Comparison of ENCODE assay signal across 8 cellular contexts in the genomic region with DNA sequence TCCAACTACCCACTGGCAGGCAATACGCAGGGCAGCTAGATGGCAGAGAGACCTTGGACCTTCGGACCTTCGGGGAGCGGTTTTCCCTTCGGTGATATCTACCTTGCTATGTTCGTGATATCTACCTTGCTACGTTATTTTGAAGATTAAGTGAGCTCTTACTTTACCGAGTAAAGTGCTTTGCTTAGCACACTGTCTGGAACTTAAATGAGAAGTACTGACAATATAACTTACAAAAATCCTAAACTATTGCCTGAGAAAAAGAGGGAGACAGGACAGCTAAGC. TPM values are rescaled to one million over a fixed set of nuclear protein-coding genes. Genes with fewer than 3 reads are reported as not detected.
A peak's percentile ranks its signal among the peaks of the same experiment; 100 is the strongest.
DNase-seq lines count a peak whose midpoint lies in the region; ATAC-seq, FAIRE-seq and TF ChIP-seq lines count a peak whose summit lies in the region.

No MANE protein-coding gene starts in this region.

- H3K9me3 ChIP-seq in CD4-positive, CD25-positive, alpha-beta regulatory T cell (ENCODE audit: control insufficient read depth in 2 of 2, low read length in 2 of 2): no peaks in the 10 kb centered on the region
- no peaks in the 10 kb centered on the region for H3K9me3 ChIP-seq in HepG2 (ENCODE audit: low read length)
- H3K9me3 ChIP-seq in upper lobe of left lung: no peaks in the 10 kb centered on the region

- H3K27me3 ChIP-seq in CD4-positive, CD25-positive, alpha-beta regulatory T cell (ENCODE audit: control insufficient read depth, insufficient read depth, low read length): no peaks in the 10 kb centered on the region
- no peaks in the 10 kb centered on the region; a peak in 1 of 5 replicates for H3K27me3 ChIP-seq in HepG2 (ENCODE audit: control insufficient read depth in 1 of 2, insufficient read depth in 2 of 2, low read length in 2 of 2)
- no peaks in the 10 kb centered on the region for H3K27me3 ChIP-seq in upper lobe of left lung

- POLR2A ChIA-PET in activated naive CD8-positive, alpha-beta T cell treated with anti-CD3 and anti-CD28 coated beads, Interleukin-2, amount 10 ng/mL, durations not matched to agents 7 days and 5 days (lab: Charles Lee): interaction anchor here (0.6 to 2.9 kb wide), 8 partner anchors 12 to 912 kb away, joined by 3 to 27 read pairs (median 4); a partner anchor contains a TSS
- POLR2A ChIA-PET in HepG2 (lab: Yijun Ruan, JAX): interaction anchor here (0.7 to 6.2 kb wide), 29 partner anchors 10 to 178 kb away, joined by 3 to 70 read pairs (median 9); a partner anchor contains a TSS

- peak overlapping the region; percentile 94 to 100 (median 94) for H3K4me3 Mint-ChIP-seq in CD4-positive, CD25-positive, alpha-beta regulatory T cell
- H3K4me3 Mint-ChIP-seq in activated naive CD8-positive, alpha-beta T cell treated with anti-CD3 and anti-CD28 coated beads, Interleukin-2, amount 10 ng/mL, durations not matched to agents 7 days and 5 days: peak overlapping the region; percentile 99

- peaks cover 31% of the 10 kb centered on the region for H3K4me1 ChIP-seq in CD4-positive, CD25-positive, alpha-beta regulatory T cell (ENCODE audit: control insufficient read depth, insufficient read depth, low read length, poor library complexity, severe bottlenecking)
- H3K4me1 ChIP-seq in HepG2 (ENCODE audit: insufficient read depth, low read length): peaks cover 38% of the 10 kb centered on the region
- H3K4me1 ChIP-seq in upper lobe of left lung: peaks cover 17 to 27% (median 20%) of the 10 kb centered on the region in 4 donors

- H3K36me3 Mint-ChIP-seq in CD4-positive, CD25-positive, alpha-beta regulatory T cell: no peaks in the 10 kb centered on the region
- peaks cover 9% of the 10 kb centered on the region for H3K36me3 Mint-ChIP-seq in activated naive CD8-positive, alpha-beta T cell treated with anti-CD3 and anti-CD28 coated beads, Interleukin-2, amount 10 ng/mL, durations not matched to agents 7 days and 5 days

- no peak for TF ChIP-seq EP300 in HepG2 (IDR thresholded peaks at IDR 0.05; ENCODE audit: low read depth in 2 of 2, low read length in 2 of 2)
- TF ChIP-seq EP300 in HepG2 (CRISPR knock-in tag; IDR thresholded peaks at IDR 0.05; ENCODE audit: borderline replicate concordance): 0 out of 2 replicates have a peak, but pooled peaks have one; percentile 16
- no peak for TF ChIP-seq EP300 in upper lobe of left lung (IDR thresholded peaks at IDR 0.05)

- H2AFZ ChIP-seq in HepG2 (ENCODE audit: low read length): peak overlapping the region; percentile 43

- DNase-seq in CD4-positive, CD25-positive, alpha-beta regulatory T cell: no peak
- DNase-seq in activated naive CD8-positive, alpha-beta T cell treated with anti-CD3 and anti-CD28 coated beads, Interleukin-2, amount 10 ng/mL, durations not matched to agents 7 days and 5 days: no peak
- DNase-seq in HepG2 (ENCODE audit: low spot score): no peak
- DNase-seq in upper lobe of left lung: no peak
- DNase-seq in medulla oblongata (ENCODE audit: extremely low spot score): no peak
- DNase-seq in effector CD8-positive, alpha-beta T cell (lab: John Stamatoyannopoulos, UW): no peak

- TSS peak; percentile 84 for BruUV-seq in HepG2 (replicated peaks; lab: Mats Ljungman, UMichigan)

- TF ChIP-seq POLR2A in HepG2 (IDR thresholded peaks at IDR 0.05; ENCODE audit: insufficient read depth in 1 of 2, low read depth in 2 of 2, low read length in 2 of 2) (no peak), upper lobe of left lung (IDR thresholded peaks at IDR 0.05) (no peak)

- H3K9ac ChIP-seq in HepG2 (ENCODE audit: insufficient read depth, low read depth, low read length): peak overlapping the region; percentile 92

- H3K79me2 ChIP-seq in HepG2 (ENCODE audit: insufficient read depth, low read length): peaks cover 30% of the 10 kb centered on the region

- peak overlapping the region; percentile 98 for H3K27ac ChIP-seq in CD4-positive, CD25-positive, alpha-beta regulatory T cell (ENCODE audit: insufficient read depth, low read length, poor library complexity, severe bottlenecking)
- H3K27ac ChIP-seq in HepG2 (ENCODE audit: extremely low read length, insufficient read depth, low read length) (peak overlapping the region; percentile 99), upper lobe of left lung (peak overlapping the region; percentile 96 to 100 (median 98))

- H3K4me3 ChIP-seq in CD4-positive, CD25-positive, alpha-beta regulatory T cell (ENCODE audit: low read depth, low read length): peak overlapping the region; percentile 98
- H3K4me3 ChIP-seq in HepG2 (replicated peaks in 1 of 3; ENCODE audit: insufficient read depth in 1 of 3, low read depth in 2 of 3, low read length in 3 of 3) (peak overlapping the region; percentile 66 to 87 (median 80)), upper lobe of left lung (peak overlapping the region; percentile 31 to 90 (median 81))

- H4K20me1 ChIP-seq in HepG2 (ENCODE audit: insufficient read depth, low read length): no peaks in the 10 kb centered on the region

- TF ChIP-seq CTCF in HepG2 (CRISPR knock-in tag; IDR thresholded peaks at IDR 0.05) (peak; percentile 24; the same call in 1 of the 2 replicates), upper lobe of left lung (IDR thresholded peaks at IDR 0.05) (peak in 1 of 6 experiments; percentile 2)

- H3K36me3 ChIP-seq in CD4-positive, CD25-positive, alpha-beta regulatory T cell (ENCODE audit: control insufficient read depth, insufficient read depth, low read length): no peaks in the 10 kb centered on the region
- H3K36me3 ChIP-seq in HepG2 (replicated peaks in 1 of 2; ENCODE audit: control insufficient read depth in 1 of 2, insufficient read depth in 2 of 2, low read length in 2 of 2) (no peaks in the 10 kb centered on the region), upper lobe of left lung (no peaks in the 10 kb centered on the region)

- CTCF ChIA-PET in HepG2 (lab: Yijun Ruan, JAX; ENCODE audit: low intra/inter-chr PET ratio, low total read pairs): no interaction called here

- WGBS in HepG2 (ENCODE audit: low lambda C conversion rate): 1% methylated on average over 8 of the region's 8 CpGs
- 0 to 5% methylated on average over 7 to 8 of the region's 8 CpGs for WGBS in upper lobe of left lung, 2 donors

- intact Hi-C loops in HepG2 (cut with micrococcal nuclease; ENCODE audit: unreplicated experiment): loop anchor here (2.0 to 5.0 kb wide), 4 partner anchors 34 to 129 kb away; a partner anchor contains a TSS

- in situ Hi-C loops in HepG2 (cut with HindIII; ENCODE audit: extremely low pct_ligation_motif_present, low pct_unique_long_range_greater_than_20kb): no loop called here

- peaks cover 7% of the 10 kb centered on the region for H3K27me3 Mint-ChIP-seq in CD4-positive, CD25-positive, alpha-beta regulatory T cell
- peaks cover 10% of the 10 kb centered on the region for H3K27me3 Mint-ChIP-seq in activated naive CD8-positive, alpha-beta T cell treated with anti-CD3 and anti-CD28 coated beads, Interleukin-2, amount 10 ng/mL, durations not matched to agents 7 days and 5 days

- peak; percentile 23 for FAIRE-seq in HepG2 (lab: Jason Lieb, UNC)

- H3K4me2 ChIP-seq in HepG2 (ENCODE audit: low read depth, low read length): peak overlapping the region; percentile 95

- ATAC-seq in CD4-positive, CD25-positive, alpha-beta regulatory T cell (ENCODE audit: low read depth in 2 of 2): no peak
- ATAC-seq in HG02623 (IDR thresholded peaks at IDR 0.05; ENCODE audit: unreplicated experiment) (peak; percentile 19), HepG2 (no peak), upper lobe of left lung (ENCODE audit: low FRiP score in 2 of 2) (no peak), HG03039 (IDR thresholded peaks at IDR 0.05; ENCODE audit: unreplicated experiment) (no peak)
- no peak for ATAC-seq in activated naive CD8-positive, alpha-beta T cell treated with anti-CD3 and anti-CD28 coated beads, Interleukin-2, amount 10 ng/mL, durations not matched to agents 7 days and 5 days (ENCODE audit: low read depth)

- peaks cover 0 to 1% (median 0%) of the 10 kb centered on the region in 7 donors for H3K9me3 Mint-ChIP-seq in CD4-positive, CD25-positive, alpha-beta regulatory T cell
- no peaks in the 10 kb centered on the region for H3K9me3 Mint-ChIP-seq in activated naive CD8-positive, alpha-beta T cell treated with anti-CD3 and anti-CD28 coated beads, Interleukin-2, amount 10 ng/mL, durations not matched to agents 7 days and 5 days

- H3K4me1 Mint-ChIP-seq in CD4-positive, CD25-positive, alpha-beta regulatory T cell: peaks cover 12 to 48% (median 29%) of the 10 kb centered on the region in 4 donors
- peaks cover 19% of the 10 kb centered on the region for H3K4me1 Mint-ChIP-seq in activated naive CD8-positive, alpha-beta T cell treated with anti-CD3 and anti-CD28 coated beads, Interleukin-2, amount 10 ng/mL, durations not matched to agents 7 days and 5 days

- TF ChIP-seq RAD21 in HepG2 (CRISPR knock-in tag; IDR thresholded peaks at IDR 0.05): no peak

- peak overlapping the region; percentile 97 to 100 (median 99) for H3K27ac Mint-ChIP-seq in CD4-positive, CD25-positive, alpha-beta regulatory T cell
- H3K27ac Mint-ChIP-seq in activated naive CD8-positive, alpha-beta T cell treated with anti-CD3 and anti-CD28 coated beads, Interleukin-2, amount 10 ng/mL, durations not matched to agents 7 days and 5 days: peak overlapping the region; percentile 97

RNA-seq across cellular contexts. Expression of a gene that starts 1.0 kb away (rescaled TPM):
- total RNA-seq in CD4-positive, CD25-positive, alpha-beta regulatory T cell: 15.8 TPM
- polyA plus RNA-seq in CD4-positive, CD25-positive, alpha-beta regulatory T cell: 1 to 10 TPM; 2.6 to 3.0 (median 2.7) TPM
- total RNA-seq in activated naive CD8-positive, alpha-beta T cell treated with anti-CD3 and anti-CD28 coated beads, Interleukin-2, amount 10 ng/mL, durations not matched to agents 7 days and 5 days: 10 to 100 TPM; 14.5 to 17.6 TPM
- total RNA-seq in HepG2 (2016; rRNA removed; fragmentation: Illumina TruSeq; extraction: Trizol): 5.8 and 7.6 TPM in 2 replicates
- total RNA-seq in HepG2 (2016; cell fraction: cytosol; rRNA removed; fragmentation: Illumina TruSeq; extraction: Trizol; ENCODE audit: low read depth): 1.8 and 4.1 TPM in 2 replicates
- total RNA-seq in HepG2 (2016; cell fraction: insoluble cytoplasmic fraction; rRNA removed; fragmentation: Illumina TruSeq; extraction: Trizol): 4.7 and 5.0 TPM in 2 replicates
- 2.4 and 3.3 TPM in 2 replicates for total RNA-seq in HepG2 (2016; cell fraction: membrane; rRNA removed; fragmentation: Illumina TruSeq; extraction: Trizol)
- 8.7 and 10.3 TPM in 2 replicates for total RNA-seq in HepG2 (2016; cell fraction: nucleus; rRNA removed; fragmentation: Illumina TruSeq; extraction: Trizol)
- polyA plus RNA-seq in HepG2 (2011; rRNA removed): 5.7 and 8.3 TPM in 2 replicates
- 2.5 and 2.9 TPM in 2 replicates for polyA plus RNA-seq in HepG2 (2011; cell fraction: cytosol; rRNA removed)
- polyA plus RNA-seq in HepG2 (2011; cell fraction: nucleus; rRNA removed): 22.9 and 26.5 TPM in 2 replicates
- polyA plus RNA-seq in HepG2 (2012): 3.2 and 5.1 TPM in 2 replicates
- polyA plus RNA-seq in HepG2 (2016; cell fraction: cytosol; fragmentation: Illumina TruSeq; extraction: Trizol; ENCODE audit: low read depth): 0.12 and 0.21 TPM in 2 replicates
- 4.0 and 4.5 TPM in 2 replicates for polyA plus RNA-seq in HepG2 (2016; cell fraction: insoluble cytoplasmic fraction; fragmentation: Illumina TruSeq; extraction: Trizol; ENCODE audit: low read depth)
- polyA plus RNA-seq in HepG2 (2016; cell fraction: membrane; fragmentation: Illumina TruSeq; extraction: Trizol; ENCODE audit: low read depth): 0.57 and 0.73 TPM in 2 replicates
- 15.4 and 16.4 TPM in 2 replicates for polyA plus RNA-seq in HepG2 (2016; cell fraction: nucleus; fragmentation: Illumina TruSeq; extraction: Trizol; ENCODE audit: insufficient read depth, low read depth)
- polyA minus RNA-seq in HepG2 (2011; rRNA and poly(A)+ RNA removed; ENCODE audit: low replicate concordance): 26.0 and 28.8 TPM in 2 replicates
- 4.9 and 5.3 TPM in 2 replicates for polyA minus RNA-seq in HepG2 (2011; cell fraction: cytosol; rRNA and poly(A)+ RNA removed)
- polyA minus RNA-seq in HepG2 (2011; cell fraction: nucleus; rRNA and poly(A)+ RNA removed): 10.2 and 19.1 TPM in 2 replicates
- 10 to 100 TPM in 4 of 6 donors, 1 to 10 TPM in 2; 6.8 to 13.9 (median 12.7) TPM for total RNA-seq in upper lobe of left lung
